In the genomic region with DNA sequence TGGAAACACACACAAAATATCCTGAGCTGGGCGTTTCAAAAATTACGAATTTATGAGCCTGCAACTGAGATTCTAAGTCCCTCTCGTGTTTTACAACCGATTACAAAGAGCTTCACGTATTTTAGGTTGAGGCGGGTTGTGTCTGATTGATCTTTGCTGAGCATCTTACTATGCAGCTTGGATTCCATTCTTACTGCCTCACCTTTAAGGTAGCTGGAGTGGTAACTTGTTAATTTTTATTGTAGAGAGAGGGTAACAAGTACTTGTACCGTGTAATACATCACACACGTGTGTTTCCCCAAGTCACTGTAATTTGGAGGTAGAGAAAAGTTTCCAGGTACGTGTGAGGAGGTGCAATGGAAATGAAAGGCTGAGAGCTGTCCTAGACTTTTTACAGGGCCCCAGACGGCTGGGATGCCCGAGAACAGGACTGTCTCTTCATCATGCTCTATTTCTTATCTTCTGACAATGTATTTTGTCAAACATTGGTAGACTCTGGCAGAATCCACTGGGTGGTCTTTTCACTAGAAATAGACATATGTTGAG, we compare ENCODE assay signal across 11 cellular contexts.
DNase-seq lines count a peak whose midpoint lies in the region; ATAC-seq and TF ChIP-seq lines count a peak whose summit lies in the region.
"Had no signal": no experiment of that assay in that cellular context is flagged by ENCODE, and none has a peak within 500 bp of the region (broad histone marks: within the 10 kb centered on the region; RNA-seq: fewer than 3 reads in every experiment).

No MANE protein-coding gene starts in this region.

- H3K4me3 ChIP-seq in Peyer's patch = peak overlapping the region in 3 of 4 donors; percentile 37 to 73 (median 69)
- H3K4me3 ChIP-seq in fibroblast of mammary gland (ENCODE audit: control insufficient read depth, low read depth, low read length) = peak overlapping the region; percentile 76
- peak overlapping the region; percentile 81 for H3K4me3 ChIP-seq in skeletal muscle cell (ENCODE audit: low read depth, low read length)
- H3K4me3 ChIP-seq: PC-9 had no signal

- peaks cover 0 to 8% of the 10 kb centered on the region in 2 donors for H3K27me3 ChIP-seq in Peyer's patch

- H3K4me1 ChIP-seq in Peyer's patch = peaks cover 0 to 25% (median 0%) of the 10 kb centered on the region in 4 donors

- ATAC-seq in HG03342 (IDR thresholded peaks at IDR 0.05; ENCODE audit: unreplicated experiment) = no peak
- ATAC-seq in HG03565 (IDR thresholded peaks at IDR 0.05; ENCODE audit: unreplicated experiment) = no peak
- ATAC-seq in GM21619 (IDR thresholded peaks at IDR 0.05; ENCODE audit: unreplicated experiment) = no peak

- TF ChIP-seq CTCF in Peyer's patch (IDR thresholded peaks at IDR 0.05) (no peak), fibroblast of mammary gland (conservative IDR thresholded peaks at IDR 0.05; ENCODE audit: control insufficient read depth, insufficient read depth, low read depth, low read length) (no peak)

- no peaks in the 10 kb centered on the region for H3K9me3 ChIP-seq in Peyer's patch

- TF ChIP-seq POLR2A in Peyer's patch (IDR thresholded peaks at IDR 0.05) = no peak

- DNase-seq in NCI-H2171 treated with DMSO at 0.1 percent for 48 hours (lab: John Stamatoyannopoulos, UW) = peak; percentile 1
- no peak for DNase-seq in NCI-H2171 (lab: John Stamatoyannopoulos, UW)
- no peak for DNase-seq in Peyer's patch
- peak; percentile 29 for DNase-seq in fibroblast of mammary gland (ENCODE audit: low read depth)
- no peak for DNase-seq in skeletal muscle cell (ENCODE audit: low read depth)
- DNase-seq: Calu3, cortex of kidney, PC-9 had no signal

- H3K27ac ChIP-seq in Peyer's patch = no peak overlapping the region
- H3K27ac ChIP-seq: PC-9 had no signal

- H3K36me3 ChIP-seq in Peyer's patch = no peaks in the 10 kb centered on the region

Comparison
In these comparisons a context has a peak if more than half of its experiments do, and no peak if none do; other contexts are left out.
1. DNase-seq: peak in NCI-H2171 treated with DMSO at 0.1 percent for 48 hours (single experiment) and fibroblast of mammary gland (single experiment); none in NCI-H2171 (single experiment), Peyer's patch (0 of 3) and skeletal muscle cell (single experiment).
2. Peak in every context shown above with its lines, with median percentiles within 50 percentile points of each other: H3K4me3 ChIP-seq.